In the genomic region with DNA sequence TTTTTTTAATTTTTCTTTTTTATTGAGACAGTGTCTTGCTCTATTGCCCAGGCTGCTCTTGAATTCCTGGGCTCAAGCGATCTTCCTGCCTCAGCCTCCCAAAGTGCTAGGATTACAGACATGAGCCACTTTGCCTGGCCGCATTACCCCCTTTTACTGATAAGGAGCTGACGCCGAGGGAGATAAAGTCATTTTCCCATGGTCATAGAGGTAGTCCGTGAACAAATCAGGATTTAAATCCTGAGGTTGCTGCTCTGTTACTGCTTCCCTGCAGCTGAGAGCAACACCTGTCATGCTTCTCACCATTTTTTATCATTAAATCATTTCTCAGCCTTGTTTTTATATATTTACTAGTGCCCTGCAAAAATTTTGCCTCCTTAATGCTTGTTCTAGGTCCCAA, we compare ENCODE assay signal across 12 cellular contexts. TPM values are rescaled to one million over a fixed set of nuclear protein-coding genes. Genes with fewer than 3 reads are reported as not detected.
"Had no signal": no experiment of that assay in that cellular context is flagged by ENCODE, and none has a peak within 500 bp of the region (broad histone marks: within the 10 kb centered on the region; RNA-seq: fewer than 3 reads in every experiment).

No MANE protein-coding gene starts in this region.

- H3K4me3 ChIP-seq: colonic mucosa, sigmoid colon had no signal

- H3K4me1 ChIP-seq: colonic mucosa, parathyroid adenoma had no signal

- DNase-seq: activated CD4-positive, alpha-beta T cell treated with anti-CD3 and anti-CD28 coated beads for 1 hour; activated CD4-positive, alpha-beta T cell treated with anti-CD3 and anti-CD28 coated beads, Interleukin-2, amount 50 U/mL, for 48 hours; colonic mucosa; foreskin melanocyte; immature natural killer cell; kidney glomerular epithelial cell; naive thymus-derived CD8-positive, alpha-beta T cell; sigmoid colon; SW 1271; WERI-Rb-1 had no signal

- H2AFZ ChIP-seq: parathyroid adenoma had no signal

- ATAC-seq: naive thymus-derived CD8-positive, alpha-beta T cell had no signal

- H3K9me3 ChIP-seq: colonic mucosa had no signal

- H3K27ac ChIP-seq: colonic mucosa, parathyroid adenoma, WERI-Rb-1 had no signal

- H3K27me3 ChIP-seq: colonic mucosa, sigmoid colon had no signal

- H3K36me3 ChIP-seq: colonic mucosa, sigmoid colon, WERI-Rb-1 had no signal

- H3K79me2 ChIP-seq: parathyroid adenoma had no signal

RNA-seq across cellular contexts. Expression of gene CYSLTR2, which starts 7.4 kb away (rescaled TPM):
- total RNA-seq: epithelial cell of proximal tubule had no signal
